ENCODE assay signal across 9 cellular contexts in the genomic region with DNA sequence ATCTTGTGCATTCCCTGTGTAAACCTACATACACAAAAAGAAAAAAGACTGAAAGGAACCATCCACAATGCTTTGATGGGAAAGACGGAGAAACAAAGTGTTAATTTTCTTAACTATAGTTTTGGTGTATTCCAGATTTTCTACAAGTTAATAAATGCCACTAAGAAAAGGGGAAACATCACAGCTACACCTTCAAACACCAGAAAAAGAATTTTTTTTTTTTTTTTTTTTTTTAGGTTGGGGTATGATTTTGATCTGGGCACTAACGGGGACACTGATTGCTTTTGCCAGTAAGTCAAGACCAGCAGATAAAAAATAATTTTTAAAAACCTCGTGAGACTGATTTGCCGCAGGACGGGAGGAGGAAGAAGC. TPM values are rescaled to one million over a fixed set of nuclear protein-coding genes. Genes with fewer than 3 reads are reported as not detected.
DNase-seq lines count a peak whose midpoint lies in the region; ATAC-seq, FAIRE-seq and TF ChIP-seq lines count a peak whose summit lies in the region.
"Had no signal": no experiment of that assay in that cellular context is flagged by ENCODE, and none has a peak within 500 bp of the region (broad histone marks: within the 10 kb centered on the region; RNA-seq: fewer than 3 reads in every experiment).

No MANE protein-coding gene starts in this region.

- H2AFZ ChIP-seq in GM23248: peak overlapping the region; percentile 86

- in situ Hi-C loops in GM23248 (cut with MboI): loop anchor here (25.0 kb wide), 1 partner anchor 394 kb away; a partner anchor contains a TSS

- H3K4me3 ChIP-seq in GM23248 (peak overlapping the region; percentile 86), foreskin fibroblast (ENCODE audit: low read depth in 1 of 2, low read length in 2 of 2) (peak overlapping the region; percentile 86 to 88), skeletal muscle satellite cell (ENCODE audit: low read length) (peak overlapping the region; percentile 93)

- H3K9ac ChIP-seq in GM23248 (peak overlapping the region; percentile 86), skeletal muscle satellite cell (ENCODE audit: low read depth, low read length) (peak overlapping the region; percentile 90)

- H3K36me3 ChIP-seq in GM23248 (ENCODE audit: low read depth) (no peaks in the 10 kb centered on the region; the same call in 1 of the 2 replicates), skeletal muscle satellite cell (ENCODE audit: insufficient read depth, low read length) (peaks cover 8% of the 10 kb centered on the region)

- ATAC-seq in T-helper 17 cell: no peak
- no peak for ATAC-seq in HG03378 (IDR thresholded peaks at IDR 0.05; ENCODE audit: unreplicated experiment)
- ATAC-seq in GM19328 (IDR thresholded peaks at IDR 0.05; ENCODE audit: unreplicated experiment): no peak

- H3K4me3 Mint-ChIP-seq in T-helper 17 cell: peak overlapping the region; percentile 93

- peak overlapping the region; percentile 89 for H3K27ac ChIP-seq in GM23248

- H3K27me3 Mint-ChIP-seq in T-helper 17 cell: no peaks in the 10 kb centered on the region

- H3K27me3 ChIP-seq in GM23248 (replicated peaks; ENCODE audit: insufficient read depth) (no peaks in the 10 kb centered on the region), skeletal muscle satellite cell (ENCODE audit: control insufficient read depth, insufficient read depth, low read length) (no peaks in the 10 kb centered on the region)

- H3K4me2 ChIP-seq in GM23248 (ENCODE audit: unreplicated experiment) (peak overlapping the region; percentile 84), skeletal muscle satellite cell (ENCODE audit: low read length) (peak overlapping the region; percentile 97)

- no peaks in the 10 kb centered on the region for H3K36me3 Mint-ChIP-seq in T-helper 17 cell (ENCODE audit: low read depth)

- WGBS in GM23248 (ENCODE audit: low coverage in 1 of 2, low lambda C conversion rate in 2 of 2, missing lambda C conversion rate in 2 of 2), 2 experiments: 20 to 21% methylated on average over 5 of the region's 5 CpGs

- no peaks in the 10 kb centered on the region for H4K20me1 ChIP-seq in GM23248 (ENCODE audit: insufficient read depth)

- no peak for FAIRE-seq in RCC 7860 (lab: Jason Lieb, UNC)

- H3K9me3 ChIP-seq in GM23248 (ENCODE audit: low read depth) (no peaks in the 10 kb centered on the region), T-helper 17 cell (ENCODE audit: control insufficient read depth, low read length, poor library complexity, severe bottlenecking) (no peaks in the 10 kb centered on the region), skeletal muscle satellite cell (replicated peaks; ENCODE audit: low read length) (no peaks in the 10 kb centered on the region)

- DNase-seq in GM23248: no peak
- DNase-seq in T-helper 17 cell: no peak
- DNase-seq in foreskin fibroblast: no peak
- DNase-seq in RPMI8226: no peak
- no peak for DNase-seq in RCC 7860 (ENCODE audit: low spot score)

- no peak for TF ChIP-seq CTCF in foreskin fibroblast (IDR thresholded peaks at IDR 0.05; ENCODE audit: low read depth, low read length)

- peaks cover 13% of the 10 kb centered on the region for H3K4me1 Mint-ChIP-seq in T-helper 17 cell

- H3K27ac Mint-ChIP-seq in T-helper 17 cell: peak overlapping the region; percentile 92

- no peaks in the 10 kb centered on the region; the same call in 1 of the 2 replicates for H3K79me2 ChIP-seq in GM23248 (ENCODE audit: insufficient read depth)

- H3K4me1 ChIP-seq in GM23248 (ENCODE audit: insufficient read depth) (0 out of 2 replicates have a peak, but pooled peaks cover 3% of the 10 kb centered on the region), skeletal muscle satellite cell (ENCODE audit: control insufficient read depth, insufficient read depth, low read length) (peaks cover 3% of the 10 kb centered on the region)

- H3K9me2 ChIP-seq in GM23248 (ENCODE audit: insufficient read depth): no peaks in the 10 kb centered on the region

- peaks cover 8% of the 10 kb centered on the region; the same call in 1 of the 2 replicates for H3F3A ChIP-seq in GM23248 (ENCODE audit: insufficient read depth)

RNA-seq across cellular contexts. Expression of a gene that starts 0.3 kb away (rescaled TPM):
- 10.3 and 12.3 TPM in 2 replicates for total RNA-seq in GM23248 (2014; rRNA removed; shearing (Covaris generic))
- polyA plus RNA-seq in GM23248 (2016; fragmentation: Nextera tagmentation; extraction: Ambion mirVana): 6.9 and 8.9 TPM in 2 replicates
- total RNA-seq in T-helper 17 cell: 1 to 10 TPM; 5.2 to 5.5 TPM
- 18.1 and 24.6 TPM in 2 replicates for total RNA-seq in skeletal muscle satellite cell (2012; rRNA removed)

RNA-seq across cellular contexts. Expression of a gene that starts 12.6 kb away (rescaled TPM):
- total RNA-seq in GM23248 (2014; rRNA removed; shearing (Covaris generic)): 2.1 and 4.0 TPM in 2 replicates
- 0.52 and 0.79 TPM in 2 replicates for polyA plus RNA-seq in GM23248 (2016; fragmentation: Nextera tagmentation; extraction: Ambion mirVana)
- total RNA-seq in T-helper 17 cell: 1 to 10 TPM; 1.0 to 1.4 TPM
- 3.0 and 3.3 TPM in 2 replicates for total RNA-seq in skeletal muscle satellite cell (2012; rRNA removed)

RNA-seq across cellular contexts. Expression of a gene that starts 59.6 kb away (rescaled TPM):
- not detected in 2 replicates for total RNA-seq in GM23248 (2014; rRNA removed; shearing (Covaris generic))
- not detected in 2 replicates for polyA plus RNA-seq in GM23248 (2016; fragmentation: Nextera tagmentation; extraction: Ambion mirVana)
- total RNA-seq in T-helper 17 cell: not detected
- not detected in 2 replicates for total RNA-seq in skeletal muscle satellite cell (2012; rRNA removed)
- total RNA-seq: H4 had no signal
